ENCODE assay signal across 9 cellular contexts in the genomic region with DNA sequence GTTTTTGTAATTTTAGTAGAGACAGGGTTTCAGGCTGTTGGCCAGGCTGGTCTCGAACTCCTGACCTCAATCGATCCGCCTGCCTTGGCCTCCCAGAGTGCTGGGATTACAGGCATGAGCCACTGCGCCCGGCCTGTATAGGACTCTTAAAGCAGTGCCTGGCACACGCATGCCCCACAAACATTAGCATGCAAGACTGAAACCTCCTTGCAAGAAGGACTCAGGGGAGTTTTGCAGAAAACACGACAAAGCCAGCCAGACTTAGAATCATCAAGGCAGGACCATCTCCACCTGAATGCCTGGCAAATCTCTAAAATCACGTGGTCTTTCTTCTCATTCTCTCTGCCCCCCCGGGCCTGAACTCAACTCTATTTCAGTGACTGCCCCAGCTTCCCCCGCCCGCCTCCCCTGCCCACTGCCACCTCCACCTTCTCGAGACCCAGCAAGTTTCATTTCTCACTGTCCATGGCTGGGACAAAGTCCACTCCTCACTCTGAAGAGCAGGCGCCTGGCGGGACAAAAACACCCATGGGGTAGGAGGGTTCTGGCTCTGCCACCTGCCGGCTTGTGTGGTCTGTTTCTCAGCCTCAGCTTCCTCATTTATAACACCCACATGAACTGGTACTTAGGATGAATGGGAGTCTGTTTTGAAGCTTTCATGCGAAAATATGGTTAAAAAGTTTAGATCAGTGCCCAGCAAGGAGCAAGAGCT. TPM values are rescaled to one million over a fixed set of nuclear protein-coding genes. Genes with fewer than 3 reads are reported as not detected.
DNase-seq lines count a peak whose midpoint lies in the region; ATAC-seq and TF ChIP-seq lines count a peak whose summit lies in the region.
"Had no signal": no experiment of that assay in that cellular context is flagged by ENCODE, and none has a peak within 500 bp of the region (broad histone marks: within the 10 kb centered on the region; RNA-seq: fewer than 3 reads in every experiment).

No MANE protein-coding gene starts in this region.

- H3K4me2 ChIP-seq in mammary epithelial cell (ENCODE audit: insufficient read depth, low read depth, low read length), result peak overlapping the region; percentile 46
- no peak overlapping the region for H3K4me2 ChIP-seq in osteoblast (ENCODE audit: insufficient read depth, low read length)

- no peak overlapping the region for H3K9ac ChIP-seq in mammary epithelial cell (ENCODE audit: insufficient read depth, low read length)

- no peak for TF ChIP-seq CTCF in mammary epithelial cell (conservative IDR thresholded peaks at IDR 0.05 in 1 of 2, IDR thresholded peaks at IDR 0.05 in 1 of 2; ENCODE audit: extremely low read depth in 1 of 2, insufficient read depth in 1 of 2, low read depth in 1 of 2, low read length in 2 of 2)
- TF ChIP-seq CTCF in osteoblast (IDR thresholded peaks at IDR 0.05; ENCODE audit: extremely low read depth, low read depth, low read length), result no peak
- TF ChIP-seq CTCF in sigmoid colon (IDR thresholded peaks at IDR 0.05), result no peak
- no peak for TF ChIP-seq CTCF in WTC11 (IDR thresholded peaks at IDR 0.05)
- no peak for TF ChIP-seq CTCF in testis (IDR thresholded peaks at IDR 0.05)

- POLR2A ChIA-PET in WTC11 (lab: Charles Lee), result interaction anchor here (0.6 to 0.7 kb wide), 2 partner anchors 92 to 170 kb away, joined by 6 to 9 read pairs; no protein-coding TSS in a partner anchor

- H3K36me3 Mint-ChIP-seq in WTC11, result no peaks in the 10 kb centered on the region

- no peak for TF ChIP-seq POLR2A in sigmoid colon (IDR thresholded peaks at IDR 0.05)
- TF ChIP-seq POLR2A in testis (IDR thresholded peaks at IDR 0.05), result no peak

- no TSS peak for BruUV-seq in mammary epithelial cell (replicated peaks; lab: Mats Ljungman, UMichigan)

- H3K36me3 ChIP-seq in mammary epithelial cell (ENCODE audit: insufficient read depth, low read length) (no peaks in the 10 kb centered on the region), osteoblast (ENCODE audit: insufficient read depth, low read length) (no peaks in the 10 kb centered on the region), sigmoid colon (no peaks in the 10 kb centered on the region), testis (ENCODE audit: low read depth, missing control alignments) (no peaks in the 10 kb centered on the region)

- DNase-seq in GF-D8 (lab: John Stamatoyannopoulos, UW) (peak; percentile 31), LoVo (ENCODE audit: low spot score) (peak; percentile 39), mammary epithelial cell (no peak), osteoblast (ENCODE audit: insufficient read length, low spot score, missing footprints) (peak; percentile 42), sigmoid colon (no peak), WTC11 (ENCODE audit: low spot score) (no peak), testis (no peak)
- DNase-seq: GOT3 had no signal

- H3K9me3 ChIP-seq in mammary epithelial cell (replicated peaks; ENCODE audit: insufficient read depth, low read length), result no peaks in the 10 kb centered on the region
- no peaks in the 10 kb centered on the region for H3K9me3 ChIP-seq in osteoblast (ENCODE audit: low read depth, low read length)
- no peaks in the 10 kb centered on the region for H3K9me3 ChIP-seq in sigmoid colon
- no peaks in the 10 kb centered on the region for H3K9me3 ChIP-seq in testis

- H3K79me2 ChIP-seq in mammary epithelial cell (ENCODE audit: insufficient read depth, low read length), result peaks cover 66% of the 10 kb centered on the region
- peaks cover 55% of the 10 kb centered on the region for H3K79me2 ChIP-seq in osteoblast (ENCODE audit: insufficient read depth, low read length)

- peak overlapping the region; percentile 18 for H3K27ac ChIP-seq in mammary epithelial cell (ENCODE audit: insufficient read depth, low read depth, low read length)
- H3K27ac ChIP-seq in osteoblast (ENCODE audit: low read depth, low read length), result no peak overlapping the region
- peak overlapping the region in 2 of 4 donors; percentile 9 to 49 for H3K27ac ChIP-seq in sigmoid colon
- no peak overlapping the region for H3K27ac ChIP-seq in testis

- H4K20me1 ChIP-seq in mammary epithelial cell (ENCODE audit: insufficient read depth, low read length) (no peaks in the 10 kb centered on the region), osteoblast (ENCODE audit: insufficient read depth, low read length) (peaks cover 5% of the 10 kb centered on the region)

- 59% methylated on average over 16 of the region's 16 CpGs for WGBS in mammary epithelial cell (ENCODE audit: low coverage, missing lambda C conversion rate)
- WGBS in sigmoid colon, 2 donors, result 33 to 52% methylated on average over 16 of the region's 16 CpGs
- 77 to 82% methylated on average over 15 to 16 of the region's 16 CpGs for WGBS in testis, 2 donors

- H2AFZ ChIP-seq in mammary epithelial cell (ENCODE audit: low read depth, low read length), result no peak overlapping the region
- no peak overlapping the region for H2AFZ ChIP-seq in osteoblast (ENCODE audit: low read length)

- TF ChIP-seq EP300 in sigmoid colon (IDR thresholded peaks at IDR 0.05), result no peak

- H3K4me3 ChIP-seq in mammary epithelial cell (replicated peaks in 1 of 3; ENCODE audit: insufficient read depth in 1 of 3, low read depth in 2 of 3, low read length in 3 of 3), result no peak overlapping the region
- H3K4me3 ChIP-seq in osteoblast (ENCODE audit: insufficient read depth, low read length), result no peak overlapping the region
- no peak overlapping the region for H3K4me3 ChIP-seq in sigmoid colon
- no peak overlapping the region for H3K4me3 ChIP-seq in testis

- in situ Hi-C loops in mammary epithelial cell (cut with MboI; ENCODE audit: low sequenced_read_pairs in 2 of 2), result no loop called here

- no peaks in the 10 kb centered on the region for H3K9me3 Mint-ChIP-seq in WTC11

- no peak overlapping the region for H3K4me3 Mint-ChIP-seq in WTC11

- H3K27me3 Mint-ChIP-seq in WTC11 (ENCODE audit: low read depth), result peaks cover 29% of the 10 kb centered on the region

- H3K4me1 ChIP-seq in mammary epithelial cell (ENCODE audit: insufficient read depth, low read length) (peaks cover 7% of the 10 kb centered on the region), osteoblast (ENCODE audit: insufficient read depth, low read length) (peaks cover 10% of the 10 kb centered on the region), sigmoid colon (peaks cover 0 to 25% (median 17%) of the 10 kb centered on the region in 4 donors), testis (peaks cover 8% of the 10 kb centered on the region)

- H3K4me1 Mint-ChIP-seq in WTC11, result no peaks in the 10 kb centered on the region

- H3K27ac Mint-ChIP-seq in WTC11, result no peak overlapping the region

- CTCF ChIA-PET in mammary epithelial cell (lab: Charles Lee; ENCODE audit: low non-redundant PET) (no interaction called here), WTC11 (lab: Charles Lee) (interaction anchor here (1.3 to 4.1 kb wide), 2 partner anchors 20 to 23 kb away, joined by 4 to 24 read pairs; no protein-coding TSS in a partner anchor)

- ATAC-seq in GM21825 (IDR thresholded peaks at IDR 0.05; ENCODE audit: unreplicated experiment) (no peak), WTC11 (no peak)

- H3K27me3 ChIP-seq in mammary epithelial cell (ENCODE audit: insufficient read depth, low read length), result no peaks in the 10 kb centered on the region
- no peaks in the 10 kb centered on the region for H3K27me3 ChIP-seq in osteoblast (ENCODE audit: insufficient read depth, low read length)
- no peaks in the 10 kb centered on the region for H3K27me3 ChIP-seq in sigmoid colon
- H3K27me3 ChIP-seq in testis, result no peaks in the 10 kb centered on the region

- intact Hi-C loops in mammary epithelial cell (cut with micrococcal nuclease) (no loop called here), sigmoid colon (cut with DNase I) (no loop called here), testis (cut with DNase I; ENCODE audit: low total_unique reads) (no loop called here)

- dilution Hi-C loops in mammary epithelial cell (cut with HindIII; ENCODE audit: low sequenced_read_pairs), result no loop called here

TF ChIP-seq in WTC11, 78 proteins besides CTCF, POLR2A, EP300 and RAD21 (continues in another document):
- TF ChIP-seq, protein P1, sequence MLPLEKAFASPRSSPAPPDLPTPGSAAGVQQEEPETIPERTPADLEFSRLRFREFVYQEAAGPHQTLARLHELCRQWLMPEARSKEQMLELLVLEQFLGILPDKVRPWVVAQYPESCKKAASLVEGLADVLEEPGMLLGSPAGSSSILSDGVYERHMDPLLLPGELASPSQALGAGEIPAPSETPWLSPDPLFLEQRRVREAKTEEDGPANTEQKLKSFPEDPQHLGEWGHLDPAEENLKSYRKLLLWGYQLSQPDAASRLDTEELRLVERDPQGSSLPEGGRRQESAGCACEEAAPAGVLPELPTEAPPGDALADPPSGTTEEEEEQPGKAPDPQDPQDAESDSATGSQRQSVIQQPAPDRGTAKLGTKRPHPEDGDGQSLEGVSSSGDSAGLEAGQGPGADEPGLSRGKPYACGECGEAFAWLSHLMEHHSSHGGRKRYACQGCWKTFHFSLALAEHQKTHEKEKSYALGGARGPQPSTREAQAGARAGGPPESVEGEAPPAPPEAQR (CRISPR knock-in tag; IDR thresholded peaks at IDR 0.05), result no peak
- no peak for TF ChIP-seq NFATC4 (CRISPR knock-in tag; IDR thresholded peaks at IDR 0.05)

RNA-seq across cellular contexts. Expression of a gene that starts 2.4 kb away (rescaled TPM):
- total RNA-seq in mammary epithelial cell (10 to 100 TPM in 1 of 2 donors, 1 to 10 TPM in 1; 4.0 to 33.3 TPM), osteoblast (2.7 and 3.3 TPM in 2 replicates), sigmoid colon (1 to 10 TPM; 3.9 to 5.3 (median 4.6) TPM), WTC11 (2021) (0.61 to 1.4 TPM (median 1.2 TPM) in 3 replicates), testis (1 to 10 TPM; 5.0 to 6.3 TPM)
- polyA plus RNA-seq in mammary epithelial cell (2.0 TPM), sigmoid colon (10 to 100 TPM; 17.4 to 49.0 (median 20.8) TPM), testis (ENCODE audit: insufficient read depth, low read depth, low replicate concordance) (4.8 TPM)
- polyA minus RNA-seq in mammary epithelial cell, result 8.9 TPM

RNA-seq across cellular contexts. Expression of a gene that starts 37.6 kb away (rescaled TPM):
- total RNA-seq in mammary epithelial cell (10 to 100 TPM; 12.8 to 17.5 TPM), osteoblast (10.3 and 12.7 TPM in 2 replicates), sigmoid colon (10 to 100 TPM; 10.2 to 12.9 (median 11.8) TPM), WTC11 (2021) (15.7 to 16.1 TPM (median 15.8 TPM) in 3 replicates), testis (10 to 100 TPM; 14.3 to 15.8 TPM)
- polyA plus RNA-seq in mammary epithelial cell (6.0 TPM), sigmoid colon (1 to 10 TPM; 3.0 to 6.9 (median 5.3) TPM), testis (ENCODE audit: insufficient read depth, low read depth, low replicate concordance) (7.5 TPM)
- 5.7 TPM for polyA minus RNA-seq in mammary epithelial cell

RNA-seq across cellular contexts. Expression of a gene that starts 38.3 kb away (rescaled TPM):
- total RNA-seq in mammary epithelial cell (100 to 1,000 TPM in 1 of 2 donors, 10 to 100 TPM in 1; 89.4 to 147 TPM), osteoblast (224 and 260 TPM in 2 replicates), sigmoid colon (10 to 100 TPM; 20.3 to 34.2 (median 26.7) TPM), WTC11 (2021) (61.3 to 72.1 TPM (median 71.2 TPM) in 3 replicates), testis (10 to 100 TPM; 63.4 to 82.8 TPM)
- polyA plus RNA-seq in mammary epithelial cell (140 TPM), sigmoid colon (100 to 1,000 TPM; 111 to 191 (median 112) TPM), testis (ENCODE audit: insufficient read depth, low read depth, low replicate concordance) (109 TPM)
- 43.4 TPM for polyA minus RNA-seq in mammary epithelial cell

Comparison
In these comparisons a context has a peak if more than half of its experiments do, and no peak if none do; other contexts are left out.
1. DNase-seq: peak in GF-D8 (single experiment), LoVo (single experiment) and osteoblast (single experiment); none in mammary epithelial cell (single experiment), sigmoid colon (single experiment), WTC11 (single experiment) and testis (single experiment).